In genomic region chr18:68723539-68723938, GRCh38 we compare ENCODE assay signal across 15 cellular contexts. TPM values are rescaled to one million over a fixed set of nuclear protein-coding genes. Genes with fewer than 3 reads are reported as not detected.
DNase-seq lines count a peak whose midpoint lies in the region; ATAC-seq, FAIRE-seq and TF ChIP-seq lines count a peak whose summit lies in the region.
"Had no signal": no experiment of that assay in that cellular context is flagged by ENCODE, and none has a peak within 500 bp of the region (broad histone marks: within the 10 kb centered on the region; RNA-seq: fewer than 3 reads in every experiment).

No MANE protein-coding gene starts in this region.

- no peak for TF ChIP-seq CTCF in CD14-positive monocyte (IDR thresholded peaks at IDR 0.05)
- TF ChIP-seq CTCF in D721Med (IDR thresholded peaks at IDR 0.05; ENCODE audit: insufficient read depth, missing control alignments): no peak

- H3K4me2 ChIP-seq in mesenchymal stem cell (ENCODE audit: low read length, poor library complexity, severe bottlenecking): no peak overlapping the region
- H3K4me2 ChIP-seq: A549 had no signal

- peaks cover 0 to 2% (median 0%) of the 10 kb centered on the region in 3 donors for H3K27me3 Mint-ChIP-seq in CD14-positive monocyte (ENCODE audit: low read depth in 3 of 3)

- H3K4ac ChIP-seq in mesenchymal stem cell (ENCODE audit: low read depth in 1 of 2, low read length in 2 of 2): no peak overlapping the region

- intact Hi-C loops in CD14-positive monocyte (cut with micrococcal nuclease): no loop called here

- H3K4me3 Mint-ChIP-seq in CD14-positive monocyte: no peak overlapping the region

- H3K27me3 ChIP-seq in mesenchymal stem cell (ENCODE audit: control insufficient read depth in 1 of 2, insufficient read depth in 1 of 2, low read length in 2 of 2): no peaks in the 10 kb centered on the region

- H3K27ac ChIP-seq in mesenchymal stem cell (ENCODE audit: low read length, poor library complexity, severe bottlenecking): no peak overlapping the region
- H3K27ac ChIP-seq: A549 had no signal

- no peak overlapping the region for H4K8ac ChIP-seq in mesenchymal stem cell (ENCODE audit: low read length)

- no peaks in the 10 kb centered on the region for H3K36me3 ChIP-seq in mesenchymal stem cell (ENCODE audit: control insufficient read depth in 1 of 2, insufficient read depth in 2 of 2, low read depth in 1 of 2, low read length in 2 of 2)
- H3K36me3 ChIP-seq: HAP-1 had no signal

- H3K4me1 ChIP-seq in mesenchymal stem cell (ENCODE audit: control insufficient read depth, insufficient read depth, low read depth, low read length): no peaks in the 10 kb centered on the region
- H3K4me1 ChIP-seq: A549, Caco-2, HAP-1 had no signal

- no peak overlapping the region for H3K4me3 ChIP-seq in mesenchymal stem cell (ENCODE audit: insufficient read depth in 1 of 2, low read depth in 1 of 2, low read length in 2 of 2)
- H3K4me3 ChIP-seq: A549, HAP-1, K562 had no signal

- no peaks in the 10 kb centered on the region for H3K79me1 ChIP-seq in mesenchymal stem cell (replicated peaks; ENCODE audit: low read length, poor library complexity, severe bottlenecking)

- H3K9ac ChIP-seq in mesenchymal stem cell (ENCODE audit: low read length): no peak overlapping the region

- no peaks in the 10 kb centered on the region for H3K9me3 ChIP-seq in mesenchymal stem cell (ENCODE audit: control insufficient read depth, low read length)
- H3K9me3 ChIP-seq: A549, Caco-2, HAP-1 had no signal

- H2AK5ac ChIP-seq in mesenchymal stem cell (ENCODE audit: low read length, severe bottlenecking): no peak overlapping the region

- WGBS in mesenchymal stem cell: 98% methylated on average over 3 of the region's 3 CpGs

- no peak overlapping the region for H2AFZ ChIP-seq in mesenchymal stem cell (ENCODE audit: low read depth, low read length)

- H2BK5ac ChIP-seq in mesenchymal stem cell (ENCODE audit: low read depth, low read length, poor library complexity, severe bottlenecking): no peak overlapping the region

- H2BK12ac ChIP-seq in mesenchymal stem cell (ENCODE audit: low read length in 2 of 2): no peak overlapping the region

- FAIRE-seq in D721Med (lab: Jason Lieb, UNC): peak; percentile 56
- FAIRE-seq: A549, GM12891, H1, K562 had no signal

- DNase-seq in CD14-positive monocyte (ENCODE audit: low spot score) (no peak), D721Med (ENCODE audit: insufficient read length, low spot score) (no peak), MV-4-11 (lab: John Stamatoyannopoulos, UW) (peak; percentile 75), mesenchymal stem cell (no peak), HT-29 (ENCODE audit: low spot score) (no peak), glomerular visceral epithelial cell (ENCODE audit: extremely low spot score) (no peak)
- DNase-seq: Caco-2; CD8-positive, alpha-beta memory T cell; DMS53 had no signal

- H3K36me3 Mint-ChIP-seq in CD14-positive monocyte: peaks cover 1 to 5% of the 10 kb centered on the region in 2 donors

- no peak overlapping the region for H3K14ac ChIP-seq in mesenchymal stem cell (ENCODE audit: low read length in 2 of 2)

- H3K4me1 Mint-ChIP-seq in CD14-positive monocyte: peaks cover 40% of the 10 kb centered on the region

- H3K9me3 Mint-ChIP-seq in CD14-positive monocyte: peaks cover 2 to 14% (median 7%) of the 10 kb centered on the region in 7 donors
- H3K9me3 Mint-ChIP-seq: CD8-positive, alpha-beta memory T cell had no signal

- no peak overlapping the region for H2BK15ac ChIP-seq in mesenchymal stem cell (ENCODE audit: low read depth, poor library complexity, severe bottlenecking)

- no peak for ATAC-seq in esophagus mucosa
- ATAC-seq: A549, K562 had no signal

- peak overlapping the region; percentile 11 for H4K91ac ChIP-seq in mesenchymal stem cell (ENCODE audit: low read length)

- no peak overlapping the region for H2BK120ac ChIP-seq in mesenchymal stem cell (ENCODE audit: low read depth, low read length)

- no peak overlapping the region for H3K23ac ChIP-seq in mesenchymal stem cell (ENCODE audit: low read length in 2 of 2)

- H3K27ac Mint-ChIP-seq in CD14-positive monocyte: peak overlapping the region; percentile 70 to 92 (median 87)

- H3K18ac ChIP-seq in mesenchymal stem cell (ENCODE audit: low read depth in 1 of 2, low read length in 2 of 2): no peak overlapping the region

RNA-seq across cellular contexts. Expression of gene TMX3, which starts 8.6 kb away (rescaled TPM):
- 10 to 100 TPM; 13.7 to 16.5 TPM for polyA plus RNA-seq in CD14-positive monocyte
- polyA plus RNA-seq in mesenchymal stem cell (2013, experiment 1 of 2): 52.3 TPM
- polyA plus RNA-seq in mesenchymal stem cell (2013, experiment 2 of 2): 54.8 TPM
- 6.7 and 16.2 TPM in 2 replicates for total RNA-seq in HT-29 (2014; rRNA removed; shearing (Covaris generic))
- 21.4 TPM for total RNA-seq in esophagus mucosa
